28 cellular contexts compared by ENCODE assay signal in the genomic region with DNA sequence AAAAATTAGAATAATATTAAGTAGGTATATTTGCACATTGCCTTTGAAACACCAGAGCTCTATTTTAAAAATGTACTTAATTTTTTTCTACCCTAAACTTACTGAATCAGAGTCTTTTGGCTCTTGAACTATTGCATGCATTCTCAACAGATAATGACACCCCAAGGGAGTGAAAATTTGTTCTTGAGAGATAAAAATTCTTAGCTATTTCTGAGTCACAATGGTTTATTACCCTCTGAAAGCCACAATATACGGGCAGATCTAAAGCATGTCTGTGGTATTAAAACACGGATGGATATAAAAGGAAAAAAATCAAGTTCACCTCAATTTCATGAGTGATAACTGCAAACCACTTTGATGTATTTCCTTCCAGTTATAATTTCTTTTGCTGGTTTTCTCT.
"Had no signal": no experiment of that assay in that cellular context is flagged by ENCODE, and none has a peak within 500 bp of the region (broad histone marks: within the 10 kb centered on the region; RNA-seq: fewer than 3 reads in every experiment).

No MANE protein-coding gene starts in this region.

- DNase-seq: activated B cell treated with CpG ODN at 0.5 μM for 24 hours; activated CD4-positive, alpha-beta T cell treated with anti-CD3 and anti-CD28 coated beads for 4 hours; activated CD4-positive, alpha-beta T cell treated with anti-CD3 and anti-CD28 coated beads, Interleukin-2, amount 50 U/mL, for 48 hours; activated CD8-positive, alpha-beta memory T cell treated with anti-CD3 and anti-CD28 coated beads, Interleukin-2, amount 50 U/mL, for 48 hours; activated naive CD4-positive, alpha-beta T cell treated with anti-CD3 and anti-CD28 coated beads for 36 hours; activated naive CD8-positive, alpha-beta T cell treated with anti-CD3 and anti-CD28 coated beads, Interleukin-2, amount 10 ng/mL, durations not matched to agents 7 days and 5 days; activated T-cell treated with anti-CD3 and anti-CD28 coated beads, Interleukin-2, amount 50 U/mL, for 4 hours; amygdala; colonic mucosa; dorsolateral prefrontal cortex; effector memory CD8-positive, alpha-beta T cell; head of caudate nucleus; hypothalamus; left cardiac atrium; midbrain; natural killer cell; psoas muscle; stimulated activated CD4-positive, alpha-beta T cell treated with anti-CD3 and anti-CD28 coated beads, Interleukin-4, amount 100 ng/mL, for 4 hours; stimulated activated naive CD8-positive, alpha-beta T cell treated with anti-CD3 and anti-CD28 coated beads, Interleukin-15, Interleukin-2, amounts not matched to agents 100 U/mL and 50 U/mL, for 24 hours; T1000; thyroid gland; upper lobe of right lung had no signal

- ATAC-seq: activated T-cell treated with anti-CD3 and anti-CD28 coated beads, Interleukin-2, amount 50 U/mL, for 4 hours; effector memory CD8-positive, alpha-beta T cell; gastroesophageal sphincter; natural killer cell; psoas muscle; stimulated activated naive CD8-positive, alpha-beta T cell treated with anti-CD3 and anti-CD28 coated beads, Interleukin-15, Interleukin-2, amounts not matched to agents 100 U/mL and 50 U/mL, for 24 hours; upper lobe of right lung had no signal

- H3K4me3 Mint-ChIP-seq: activated B cell treated with CpG ODN at 0.5 μM for 24 hours; activated naive CD4-positive, alpha-beta T cell treated with anti-CD3 and anti-CD28 coated beads for 36 hours; activated naive CD8-positive, alpha-beta T cell treated with anti-CD3 and anti-CD28 coated beads, Interleukin-2, amount 10 ng/mL, durations not matched to agents 7 days and 5 days; activated T-cell treated with anti-CD3 and anti-CD28 coated beads, Interleukin-2, amount 50 U/mL, for 4 hours; central memory CD8-positive, alpha-beta T cell; effector memory CD8-positive, alpha-beta T cell; natural killer cell; T-helper 1 cell treated with Interleukin-12 subunit alpha and Interleukin-12 subunit beta and Interleukin-4 antibody, amounts not matched to agents 30 μg/mL and 1 μg/mL, for 36 hours had no signal

- H3K27ac Mint-ChIP-seq: activated B cell treated with CpG ODN at 0.5 μM for 24 hours; activated naive CD4-positive, alpha-beta T cell treated with anti-CD3 and anti-CD28 coated beads for 36 hours; activated naive CD8-positive, alpha-beta T cell treated with anti-CD3 and anti-CD28 coated beads, Interleukin-2, amount 10 ng/mL, durations not matched to agents 7 days and 5 days; activated T-helper 2 cell treated with anti-CD3 and anti-CD28 coated beads, Interferon-gamma antibody, Interleukin-2, Interleukin-4, amounts not matched to agents 10 μg/mL and 5 μg/mL and 100 μg/mL, durations not matched to agents 14 hours and 24 hours and 36 hours; effector memory CD8-positive, alpha-beta T cell; natural killer cell; T-helper 1 cell treated with Interleukin-12 subunit alpha and Interleukin-12 subunit beta and Interleukin-4 antibody, amounts not matched to agents 30 μg/mL and 1 μg/mL, for 36 hours had no signal

- H3K9me3 Mint-ChIP-seq: activated B cell treated with CpG ODN at 0.5 μM for 24 hours; activated naive CD4-positive, alpha-beta T cell treated with anti-CD3 and anti-CD28 coated beads for 36 hours; activated naive CD8-positive, alpha-beta T cell treated with anti-CD3 and anti-CD28 coated beads, Interleukin-2, amount 10 ng/mL, durations not matched to agents 7 days and 5 days; activated T-cell treated with anti-CD3 and anti-CD28 coated beads, Interleukin-2, amount 50 U/mL, for 4 hours; activated T-helper 2 cell treated with anti-CD3 and anti-CD28 coated beads, Interferon-gamma antibody, Interleukin-2, Interleukin-4, amounts not matched to agents 10 μg/mL and 5 μg/mL and 100 μg/mL, durations not matched to agents 14 hours and 24 hours and 36 hours; central memory CD8-positive, alpha-beta T cell; T-helper 1 cell treated with Interleukin-12 subunit alpha and Interleukin-12 subunit beta and Interleukin-4 antibody, amounts not matched to agents 30 μg/mL and 1 μg/mL, for 36 hours had no signal

- H3K27me3 Mint-ChIP-seq: activated B cell treated with CpG ODN at 0.5 μM for 24 hours; activated naive CD8-positive, alpha-beta T cell treated with anti-CD3 and anti-CD28 coated beads, Interleukin-2, amount 10 ng/mL, durations not matched to agents 7 days and 5 days; central memory CD8-positive, alpha-beta T cell; effector memory CD8-positive, alpha-beta T cell had no signal

- H3K4me3 ChIP-seq: colonic mucosa, dorsolateral prefrontal cortex, esophagus muscularis mucosa, gastroesophageal sphincter, psoas muscle, right atrium auricular region, thyroid gland, upper lobe of right lung had no signal

- H3K36me3 Mint-ChIP-seq: activated naive CD8-positive, alpha-beta T cell treated with anti-CD3 and anti-CD28 coated beads, Interleukin-2, amount 10 ng/mL, durations not matched to agents 7 days and 5 days; natural killer cell had no signal

- H3K4me1 Mint-ChIP-seq: activated B cell treated with CpG ODN at 0.5 μM for 24 hours; activated naive CD8-positive, alpha-beta T cell treated with anti-CD3 and anti-CD28 coated beads, Interleukin-2, amount 10 ng/mL, durations not matched to agents 7 days and 5 days; central memory CD8-positive, alpha-beta T cell; natural killer cell had no signal
